Comparison of ENCODE assay signal across 8 cellular contexts in the genomic region with DNA sequence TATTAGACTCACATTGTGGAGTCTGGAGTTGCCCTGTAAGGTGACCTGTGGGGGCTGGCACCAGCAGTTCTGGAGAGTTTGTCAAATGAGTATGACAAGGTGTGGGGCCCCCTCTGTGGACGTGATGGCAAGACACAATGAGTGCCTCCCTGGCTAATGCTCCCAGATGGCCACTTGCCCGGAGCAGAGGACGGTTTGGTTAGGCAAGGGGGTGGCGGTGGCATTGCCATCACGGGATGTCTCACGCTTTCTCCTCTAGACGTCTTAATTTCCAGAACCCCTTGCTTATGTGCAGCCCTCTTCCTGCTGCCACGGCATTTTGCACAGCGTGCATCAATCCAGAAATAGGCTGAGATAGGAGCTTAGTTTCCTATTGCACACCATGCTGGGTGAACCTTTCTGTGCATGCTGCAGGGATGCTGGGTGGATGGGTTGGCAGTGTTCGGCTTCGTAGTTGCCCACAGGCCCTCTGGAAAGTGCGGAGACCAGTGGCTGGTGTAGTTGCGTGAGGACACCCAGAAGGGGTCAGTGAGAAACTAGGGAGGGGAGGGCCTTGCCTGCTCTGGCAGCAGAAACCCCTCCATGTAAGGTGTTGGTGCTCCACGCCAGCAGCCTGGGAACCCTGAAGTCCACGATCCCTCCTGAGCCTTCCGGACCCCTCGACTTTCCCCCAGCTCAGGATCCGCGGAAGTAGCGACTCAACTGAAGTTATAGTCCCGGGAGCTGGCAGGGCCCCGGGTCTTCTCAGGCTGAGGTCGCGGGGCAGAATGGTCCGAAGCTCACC. TPM values are rescaled to one million over a fixed set of nuclear protein-coding genes. Genes with fewer than 3 reads are reported as not detected.
DNase-seq lines count a peak whose midpoint lies in the region; ATAC-seq, FAIRE-seq and TF ChIP-seq lines count a peak whose summit lies in the region.

No MANE protein-coding gene starts in this region.

- intact Hi-C loops in K562 (cut with micrococcal nuclease): loop anchor here (5.0 kb wide), 1 partner anchor 204 kb away; the partner anchor contains the start of genes CEP89 and FAAP24

- no peaks in the 10 kb centered on the region for H3K36me3 ChIP-seq in BJ (ENCODE audit: control insufficient read depth, insufficient read depth, low read length)
- H3K36me3 ChIP-seq in OCI-LY3 (replicated peaks; ENCODE audit: low read depth, low read length): no peaks in the 10 kb centered on the region
- no peaks in the 10 kb centered on the region for H3K36me3 ChIP-seq in K562 (ENCODE audit: control insufficient read depth, insufficient read depth, low read length)

- no peaks in the 10 kb centered on the region for H3K27me3 ChIP-seq in BJ (ENCODE audit: control insufficient read depth, insufficient read depth, low read length)
- no peaks in the 10 kb centered on the region for H3K27me3 ChIP-seq in OCI-LY3 (ENCODE audit: low read depth, low read length)
- 0 out of 5 replicates have a peak, but pooled peaks cover 0 to 3% of the 10 kb centered on the region in 2 experiments for H3K27me3 ChIP-seq in K562 (ENCODE audit: control insufficient read depth in 2 of 2, insufficient read depth in 2 of 2, low read length in 2 of 2)

- peak; percentile 13 for ATAC-seq in GM21723 (IDR thresholded peaks at IDR 0.05; ENCODE audit: unreplicated experiment)
- ATAC-seq in K562: peak; percentile 4

- BruUV-seq in K562 (replicated peaks; lab: Mats Ljungman, UMichigan): TSS peak; percentile 79

- H3K27ac ChIP-seq in OCI-LY3 (ENCODE audit: low read length) (peak overlapping the region; percentile 50), K562 (ENCODE audit: extremely low read depth, low read depth, low read length) (peak overlapping the region; percentile 85)

- H3K79me2 ChIP-seq in OCI-LY3 (ENCODE audit: low read length) (peaks cover 13% of the 10 kb centered on the region), K562 (ENCODE audit: control insufficient read depth, insufficient read depth, low read length) (peaks cover 10% of the 10 kb centered on the region; the same call in 2 of the 3 replicates)

- H3K4me3 ChIP-seq in BJ (ENCODE audit: low read depth, low read length) (peak overlapping the region; percentile 86), OCI-LY3 (ENCODE audit: low read length) (peak overlapping the region; percentile 91), K562 (peak overlapping the region; percentile 72)

- H2AFZ ChIP-seq in OCI-LY3 (ENCODE audit: low read depth, low read length) (peak overlapping the region; percentile 49; the same call in 1 of the 2 replicates), K562 (ENCODE audit: low read depth, low read length) (peak overlapping the region; percentile 88)

- H4K20me1 ChIP-seq in OCI-LY3 (ENCODE audit: insufficient read depth, low read length) (no peaks in the 10 kb centered on the region), K562 (replicated peaks; ENCODE audit: control insufficient read depth, insufficient read depth, low read length) (peaks cover 4% of the 10 kb centered on the region; the same call in 1 of the 2 replicates)

- peak overlapping the region; percentile 85 for H3K9ac ChIP-seq in OCI-LY3 (ENCODE audit: low read length)
- H3K9ac ChIP-seq in K562 (ENCODE audit: insufficient read depth in 1 of 2, low read depth in 2 of 2, low read length in 2 of 2): peak overlapping the region; percentile 88 to 96

- WGBS in K562 (ENCODE audit: insufficient coverage, low coverage, missing lambda C conversion rate): 39% methylated on average over 15 of the region's 25 CpGs

- no peak for TF ChIP-seq RAD21 in K562 (CRISPR knock-in tag; conservative IDR thresholded peaks at IDR 0.05 in 1 of 2, IDR thresholded peaks at IDR 0.05 in 1 of 2)

- no peaks in the 10 kb centered on the region for H3K9me3 ChIP-seq in OCI-LY3 (ENCODE audit: insufficient read depth, low read length)
- no peaks in the 10 kb centered on the region for H3K9me3 ChIP-seq in K562 (replicated peaks; ENCODE audit: control insufficient read depth, insufficient read depth, low read depth, low read length)

- no peak for TF ChIP-seq POLR2A in K562 (conservative IDR thresholded peaks at IDR 0.05)

- CTCF ChIA-PET in BJ (lab: Yijun Ruan, JAX): interaction anchor here (1.0 to 3.4 kb wide), 14 partner anchors 8 to 231 kb away, joined by 3 to 35 read pairs (median 5); no protein-coding TSS in a partner anchor
- CTCF ChIA-PET in K562 (lab: Yijun Ruan, JAX; ENCODE audit: low intra/inter-chr PET ratio): interaction anchor here (1.1 to 1.4 kb wide), 2 partner anchors 32 to 50 kb away, joined by 3 to 6 read pairs; no protein-coding TSS in a partner anchor

- in situ Hi-C loops in K562 (cut with MboI): no loop called here

- H3K4me1 ChIP-seq in OCI-LY3 (ENCODE audit: low read length) (peaks cover 11% of the 10 kb centered on the region; the same call in 1 of the 2 replicates), K562 (replicated peaks in 1 of 2; ENCODE audit: control insufficient read depth in 2 of 2, insufficient read depth in 2 of 2, low read length in 2 of 2) (peaks cover 12 to 30% of the 10 kb centered on the region in 2 experiments; a peak in 4 of 5 replicates)

- H3K4me2 ChIP-seq in OCI-LY3 (ENCODE audit: low read length) (peak overlapping the region; percentile 98), K562 (ENCODE audit: insufficient read depth, low read length) (peak overlapping the region; percentile 89)

- TF ChIP-seq CTCF in BJ (IDR thresholded peaks at IDR 0.05; ENCODE audit: insufficient read depth, low read depth, low read length): no peak; the same call in 1 of the 2 replicates
- no peak for TF ChIP-seq CTCF in OCI-LY3 (IDR thresholded peaks at IDR 0.05; ENCODE audit: low read depth, low read length)
- TF ChIP-seq CTCF in K562 (IDR thresholded peaks at IDR 0.05 in 2 of 3, conservative IDR thresholded peaks at IDR 0.05 in 1 of 3; ENCODE audit: insufficient read depth in 2 of 3, low read depth in 1 of 3, low read length in 3 of 3): no peak

- TF ChIP-seq EP300 in K562 (IDR thresholded peaks at IDR 0.05; ENCODE audit: low read length): no peak

- no peaks in the 10 kb centered on the region for H3K9me1 ChIP-seq in K562 (ENCODE audit: control insufficient read depth, insufficient read depth, low read length)

- POLR2A ChIA-PET in BJ (lab: Charles Lee): interaction anchor here (0.6 kb wide), 1 partner anchor 1309 kb away, joined by 5 read pairs; no protein-coding TSS in a partner anchor
- POLR2A ChIA-PET in K562 (lab: Yijun Ruan, JAX): interaction anchor here (0.5 to 1.7 kb wide), 14 partner anchors 9 to 546 kb away, joined by 3 to 6 read pairs (median 3); partner anchors contain the start of genes CEP89 and FAAP24

- DNase-seq in BJ (ENCODE audit: low read depth) (no peak), K562 (ENCODE audit: extremely low read depth in 1 of 4, low spot score in 3 of 4) (peak in 1 of 4 experiments; percentile 34), iPS-NIHi7 (ENCODE audit: extremely low spot score) (peak; percentile 73), ecto neural progenitor cell (ENCODE audit: low spot score) (no peak), OCI-M1 (lab: John Stamatoyannopoulos, UW) (no peak)
- DNase-seq in stimulated activated CD4-positive, alpha-beta T cell treated with anti-CD3 and anti-CD28 coated beads, TNF-alpha, amount 100 ng/mL, for 4 hours (ENCODE audit: low read depth in 3 of 3): peak in 2 of 3 experiments; percentile 7 to 17

- FAIRE-seq in K562 (lab: Jason Lieb, UNC): no peak

RNA-seq across cellular contexts. Expression of gene LRP3, which starts 18.1 kb away (rescaled TPM):
- 11.5 and 16.1 TPM in 2 replicates for polyA plus RNA-seq in BJ (2011; rRNA removed)
- 6.9 and 9.5 TPM in 2 replicates for polyA minus RNA-seq in BJ (2011; rRNA and poly(A)+ RNA removed)
- total RNA-seq in K562 (2011; cell fraction: chromatin; rRNA removed; ENCODE audit: low replicate concordance): not detected in 2 replicates
- total RNA-seq in K562 (2011; cell fraction: nucleolus; rRNA removed): not detected in 2 replicates
- total RNA-seq in K562 (2011; cell fraction: nucleoplasm; rRNA removed): not detected in 2 replicates
- not detected in 2 replicates for total RNA-seq in K562 (2014; rRNA removed)
- total RNA-seq in K562 (2014; rRNA removed; fragmentation: Illumina TruSeq; extraction: Trizol): not detected in 2 replicates
- total RNA-seq in K562 (2015; rRNA removed; fragmentation: Illumina TruSeq; extraction: Trizol): not detected in 2 replicates
- total RNA-seq in K562 (2021): 0.04 and 0.29 TPM in 2 replicates
- polyA plus RNA-seq in K562 (2011; rRNA removed): not detected in 2 replicates
- not detected in 2 replicates for polyA plus RNA-seq in K562 (2011; cell fraction: cytosol; rRNA removed)
- not detected in 2 replicates for polyA plus RNA-seq in K562 (2011; cell fraction: nucleus; rRNA removed)
- polyA plus RNA-seq in K562 (2012): not detected in 2 replicates
- polyA plus RNA-seq in K562 (2014; fragmentation: Illumina TruSeq; extraction: Trizol): not detected in 2 replicates
- not detected for polyA plus RNA-seq in K562 (2014; fragmentation: Nextera tagmentation; extraction: Ambion mirVana)
- not detected in 2 replicates for polyA plus RNA-seq in K562 (2014; rRNA removed)
- polyA minus RNA-seq in K562 (2011; rRNA and poly(A)+ RNA removed): not detected in 2 replicates
- not detected in 2 replicates for polyA minus RNA-seq in K562 (2011; cell fraction: cytosol; rRNA and poly(A)+ RNA removed)
- polyA minus RNA-seq in K562 (2011; cell fraction: nucleus; rRNA and poly(A)+ RNA removed): not detected in 2 replicates

RNA-seq across cellular contexts. Expression of gene WDR88, which starts 44.2 kb away (rescaled TPM):
- polyA plus RNA-seq in BJ (2011; rRNA removed): not detected in 2 replicates
- polyA minus RNA-seq in BJ (2011; rRNA and poly(A)+ RNA removed): not detected in 2 replicates
- total RNA-seq in K562 (2011; cell fraction: chromatin; rRNA removed; ENCODE audit: low replicate concordance): not detected in 2 replicates
- not detected in 2 replicates for total RNA-seq in K562 (2011; cell fraction: nucleolus; rRNA removed)
- total RNA-seq in K562 (2011; cell fraction: nucleoplasm; rRNA removed): not detected in 2 replicates
- total RNA-seq in K562 (2014; rRNA removed): not detected in 2 replicates
- total RNA-seq in K562 (2014; rRNA removed; fragmentation: Illumina TruSeq; extraction: Trizol): not detected in 2 replicates
- not detected in 2 replicates for total RNA-seq in K562 (2015; rRNA removed; fragmentation: Illumina TruSeq; extraction: Trizol)
- total RNA-seq in K562 (2021): not detected in 2 replicates
- not detected in 2 replicates for polyA plus RNA-seq in K562 (2011; rRNA removed)
- not detected in 2 replicates for polyA plus RNA-seq in K562 (2011; cell fraction: cytosol; rRNA removed)
- not detected in 2 replicates for polyA plus RNA-seq in K562 (2011; cell fraction: nucleus; rRNA removed)
- 0.25 and 0.65 TPM in 2 replicates for polyA plus RNA-seq in K562 (2012)
- polyA plus RNA-seq in K562 (2014; fragmentation: Illumina TruSeq; extraction: Trizol): not detected in 2 replicates
- polyA plus RNA-seq in K562 (2014; fragmentation: Nextera tagmentation; extraction: Ambion mirVana): under 1 TPM; 0.03 to 0.04 TPM
- not detected in 2 replicates for polyA plus RNA-seq in K562 (2014; rRNA removed)
- not detected in 2 replicates for polyA minus RNA-seq in K562 (2011; rRNA and poly(A)+ RNA removed)
- polyA minus RNA-seq in K562 (2011; cell fraction: cytosol; rRNA and poly(A)+ RNA removed): not detected in 2 replicates
- polyA minus RNA-seq in K562 (2011; cell fraction: nucleus; rRNA and poly(A)+ RNA removed): not detected in 2 replicates

RNA-seq across cellular contexts. Expression of gene SLC7A10, which starts 49.6 kb away (rescaled TPM):
- not detected in 2 replicates for polyA plus RNA-seq in BJ (2011; rRNA removed)
- polyA minus RNA-seq in BJ (2011; rRNA and poly(A)+ RNA removed): not detected in 2 replicates
- not detected in 2 replicates for total RNA-seq in K562 (2011; cell fraction: chromatin; rRNA removed; ENCODE audit: low replicate concordance)
- not detected in 2 replicates for total RNA-seq in K562 (2011; cell fraction: nucleolus; rRNA removed)
- not detected in 2 replicates for total RNA-seq in K562 (2011; cell fraction: nucleoplasm; rRNA removed)
- total RNA-seq in K562 (2014; rRNA removed): not detected in 2 replicates
- total RNA-seq in K562 (2014; rRNA removed; fragmentation: Illumina TruSeq; extraction: Trizol): not detected in 2 replicates
- not detected in 2 replicates for total RNA-seq in K562 (2015; rRNA removed; fragmentation: Illumina TruSeq; extraction: Trizol)
- total RNA-seq in K562 (2021): not detected in 2 replicates
- not detected in 2 replicates for polyA plus RNA-seq in K562 (2011; rRNA removed)
- polyA plus RNA-seq in K562 (2011; cell fraction: cytosol; rRNA removed): not detected in 2 replicates
- not detected in 2 replicates for polyA plus RNA-seq in K562 (2011; cell fraction: nucleus; rRNA removed)
- polyA plus RNA-seq in K562 (2012): not detected in 2 replicates
- not detected in 2 replicates for polyA plus RNA-seq in K562 (2014; fragmentation: Illumina TruSeq; extraction: Trizol)
- under 1 TPM in 1 of 2 experiments, not detected in 1; 0.07 TPM for polyA plus RNA-seq in K562 (2014; fragmentation: Nextera tagmentation; extraction: Ambion mirVana)
- not detected in 2 replicates for polyA plus RNA-seq in K562 (2014; rRNA removed)
- not detected in 2 replicates for polyA minus RNA-seq in K562 (2011; rRNA and poly(A)+ RNA removed)
- not detected in 2 replicates for polyA minus RNA-seq in K562 (2011; cell fraction: cytosol; rRNA and poly(A)+ RNA removed)
- not detected in 2 replicates for polyA minus RNA-seq in K562 (2011; cell fraction: nucleus; rRNA and poly(A)+ RNA removed)

Comparison
In these comparisons a context has a peak if more than half of its experiments do, and no peak if none do; other contexts are left out.
1. DNase-seq: peak in iPS-NIHi7 (single experiment) and stimulated activated CD4-positive, alpha-beta T cell treated with anti-CD3 and anti-CD28 coated beads, TNF-alpha, amount 100 ng/mL, for 4 hours (2 of 3); none in BJ (single experiment), ecto neural progenitor cell (single experiment) and OCI-M1 (single experiment).
2. RNA of gene LRP3, which starts 18.1 kb away (polyA plus RNA-seq): 11.5 to 16.1 TPM in BJ; not detected in K562; every median in the first group is over 10 times any median in the second.
3. Peak in every context shown above with its lines, with median percentiles within 50 percentile points of each other: H3K4me3 ChIP-seq.